In the genomic region with DNA sequence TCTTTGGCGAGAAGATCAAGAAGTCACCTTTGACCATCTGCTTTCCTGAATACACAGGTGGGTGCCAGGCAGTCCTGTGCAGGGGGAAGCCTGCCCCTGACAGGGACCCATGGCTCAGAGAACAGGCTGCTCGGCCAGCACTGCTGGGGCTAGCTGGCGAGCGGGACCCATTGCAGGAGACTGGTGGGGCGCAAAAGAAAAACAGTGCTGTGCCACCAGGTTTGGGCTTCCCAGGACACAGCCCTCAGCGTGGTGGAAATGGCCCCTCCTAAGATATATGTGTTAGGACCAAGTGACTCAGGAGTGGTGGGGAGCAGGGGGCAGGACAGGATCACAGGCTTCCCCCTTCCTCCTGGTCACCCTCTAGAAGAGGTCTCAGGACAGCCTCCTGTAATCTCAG, we compare ENCODE assay signal across 1 cellular context.
TF ChIP-seq lines count a peak whose summit lies in the region.

No MANE protein-coding gene starts in this region.

TF ChIP-seq in GM23338, 12 proteins besides CTCF, POLR2A, EP300 and RAD21:
- TF ChIP-seq, protein P1, sequence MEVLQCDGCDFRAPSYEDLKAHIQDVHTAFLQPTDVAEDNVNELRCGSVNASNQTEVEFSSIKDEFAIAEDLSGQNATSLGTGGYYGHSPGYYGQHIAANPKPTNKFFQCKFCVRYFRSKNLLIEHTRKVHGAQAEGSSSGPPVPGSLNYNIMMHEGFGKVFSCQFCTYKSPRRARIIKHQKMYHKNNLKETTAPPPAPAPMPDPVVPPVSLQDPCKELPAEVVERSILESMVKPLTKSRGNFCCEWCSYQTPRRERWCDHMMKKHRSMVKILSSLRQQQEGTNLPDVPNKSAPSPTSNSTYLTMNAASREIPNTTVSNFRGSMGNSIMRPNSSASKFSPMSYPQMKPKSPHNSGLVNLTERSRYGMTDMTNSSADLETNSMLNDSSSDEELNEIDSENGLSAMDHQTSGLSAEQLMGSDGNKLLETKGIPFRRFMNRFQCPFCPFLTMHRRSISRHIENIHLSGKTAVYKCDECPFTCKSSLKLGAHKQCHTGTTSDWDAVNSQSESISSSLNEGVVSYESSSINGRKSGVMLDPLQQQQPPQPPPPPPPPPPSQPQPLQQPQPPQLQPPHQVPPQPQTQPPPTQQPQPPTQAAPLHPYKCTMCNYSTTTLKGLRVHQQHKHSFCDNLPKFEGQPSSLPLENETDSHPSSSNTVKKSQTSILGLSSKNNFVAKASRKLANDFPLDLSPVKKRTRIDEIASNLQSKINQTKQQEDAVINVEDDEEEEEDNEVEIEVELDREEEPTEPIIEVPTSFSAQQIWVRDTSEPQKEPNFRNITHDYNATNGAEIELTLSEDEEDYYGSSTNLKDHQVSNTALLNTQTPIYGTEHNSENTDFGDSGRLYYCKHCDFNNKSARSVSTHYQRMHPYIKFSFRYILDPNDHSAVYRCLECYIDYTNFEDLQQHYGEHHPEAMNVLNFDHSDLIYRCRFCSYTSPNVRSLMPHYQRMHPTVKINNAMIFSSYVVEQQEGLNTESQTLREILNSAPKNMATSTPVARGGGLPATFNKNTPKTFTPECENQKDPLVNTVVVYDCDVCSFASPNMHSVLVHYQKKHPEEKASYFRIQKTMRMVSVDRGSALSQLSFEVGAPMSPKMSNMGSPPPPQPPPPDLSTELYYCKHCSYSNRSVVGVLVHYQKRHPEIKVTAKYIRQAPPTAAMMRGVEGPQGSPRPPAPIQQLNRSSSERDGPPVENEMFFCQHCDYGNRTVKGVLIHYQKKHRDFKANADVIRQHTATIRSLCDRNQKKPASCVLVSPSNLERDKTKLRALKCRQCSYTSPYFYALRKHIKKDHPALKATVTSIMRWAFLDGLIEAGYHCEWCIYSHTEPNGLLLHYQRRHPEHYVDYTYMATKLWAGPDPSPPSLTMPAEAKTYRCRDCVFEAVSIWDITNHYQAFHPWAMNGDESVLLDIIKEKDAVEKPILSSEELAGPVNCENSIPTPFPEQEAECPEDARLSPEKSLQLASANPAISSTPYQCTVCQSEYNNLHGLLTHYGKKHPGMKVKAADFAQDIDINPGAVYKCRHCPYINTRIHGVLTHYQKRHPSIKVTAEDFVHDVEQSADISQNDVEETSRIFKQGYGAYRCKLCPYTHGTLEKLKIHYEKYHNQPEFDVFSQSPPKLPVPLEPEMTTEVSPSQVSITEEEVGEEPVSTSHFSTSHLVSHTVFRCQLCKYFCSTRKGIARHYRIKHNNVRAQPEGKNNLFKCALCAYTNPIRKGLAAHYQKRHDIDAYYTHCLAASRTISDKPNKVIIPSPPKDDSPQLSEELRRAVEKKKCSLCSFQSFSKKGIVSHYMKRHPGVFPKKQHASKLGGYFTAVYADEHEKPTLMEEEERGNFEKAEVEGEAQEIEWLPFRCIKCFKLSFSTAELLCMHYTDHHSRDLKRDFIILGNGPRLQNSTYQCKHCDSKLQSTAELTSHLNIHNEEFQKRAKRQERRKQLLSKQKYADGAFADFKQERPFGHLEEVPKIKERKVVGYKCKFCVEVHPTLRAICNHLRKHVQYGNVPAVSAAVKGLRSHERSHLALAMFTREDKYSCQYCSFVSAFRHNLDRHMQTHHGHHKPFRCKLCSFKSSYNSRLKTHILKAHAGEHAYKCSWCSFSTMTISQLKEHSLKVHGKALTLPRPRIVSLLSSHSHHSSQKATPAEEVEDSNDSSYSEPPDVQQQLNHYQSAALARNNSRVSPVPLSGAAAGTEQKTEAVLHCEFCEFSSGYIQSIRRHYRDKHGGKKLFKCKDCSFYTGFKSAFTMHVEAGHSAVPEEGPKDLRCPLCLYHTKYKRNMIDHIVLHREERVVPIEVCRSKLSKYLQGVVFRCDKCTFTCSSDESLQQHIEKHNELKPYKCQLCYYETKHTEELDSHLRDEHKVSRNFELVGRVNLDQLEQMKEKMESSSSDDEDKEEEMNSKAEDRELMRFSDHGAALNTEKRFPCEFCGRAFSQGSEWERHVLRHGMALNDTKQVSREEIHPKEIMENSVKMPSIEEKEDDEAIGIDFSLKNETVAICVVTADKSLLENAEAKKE (CRISPR knock-in tag; IDR thresholded peaks at IDR 0.05) = no peak
- TF ChIP-seq REST (IDR thresholded peaks at IDR 0.05; ENCODE audit: unreplicated experiment) = no peak
- no peak for TF ChIP-seq CREB1 (CRISPR knock-in tag; IDR thresholded peaks at IDR 0.05; ENCODE audit: low read depth)
- TF ChIP-seq ZNF331 (CRISPR knock-in tag; IDR thresholded peaks at IDR 0.05; ENCODE audit: low read depth) = no peak
- no peak for TF ChIP-seq ETS1 (IDR thresholded peaks at IDR 0.05)
- TF ChIP-seq EZH2phosphoT487 (IDR thresholded peaks at IDR 0.05; ENCODE audit: unreplicated experiment) = no peak
- TF ChIP-seq ZNF114 (CRISPR knock-in tag; IDR thresholded peaks at IDR 0.05) = no peak
- no peak for TF ChIP-seq EZH2 (IDR thresholded peaks at IDR 0.05; ENCODE audit: low read depth, unreplicated experiment)
- no peak for TF ChIP-seq NANOG (IDR thresholded peaks at IDR 0.05; ENCODE audit: borderline replicate concordance)
- TF ChIP-seq JUNB (IDR thresholded peaks at IDR 0.05; ENCODE audit: unreplicated experiment) = no peak
- TF ChIP-seq STAT1 (IDR thresholded peaks at IDR 0.05; ENCODE audit: unreplicated experiment) = no peak
- TF ChIP-seq POLR2AphosphoS5 (IDR thresholded peaks at IDR 0.05; ENCODE audit: low read depth) = no peak
